In genomic region chr10:33238643-33239042, GRCh38 we compare ENCODE assay signal across 15 cellular contexts.
DNase-seq lines count a peak whose midpoint lies in the region; ATAC-seq, FAIRE-seq and TF ChIP-seq lines count a peak whose summit lies in the region.
"Had no signal": no experiment of that assay in that cellular context is flagged by ENCODE, and none has a peak within 500 bp of the region (broad histone marks: within the 10 kb centered on the region; RNA-seq: fewer than 3 reads in every experiment).

No MANE protein-coding gene starts in this region.

- H3K9me3 Mint-ChIP-seq in Calu3 (ENCODE audit: low read depth, unreplicated experiment) (no peaks in the 10 kb centered on the region), H9 (no peaks in the 10 kb centered on the region)
- no peaks in the 10 kb centered on the region for H3K9me3 Mint-ChIP-seq in natural killer cell treated with Interleukin-12 subunit alpha and Interleukin-12 subunit beta and Interleukin-15 and Interleukin-18, amount 100 ng/mL, for 72 hours
- H3K9me3 Mint-ChIP-seq: activated naive CD8-positive, alpha-beta T cell treated with anti-CD3 and anti-CD28 coated beads, Interleukin-2, amount 10 ng/mL, durations not matched to agents 7 days and 5 days had no signal

- no peak overlapping the region for H3K4ac ChIP-seq in H9 (ENCODE audit: low read depth, low read length)

- no peak overlapping the region for H2BK15ac ChIP-seq in H9 (ENCODE audit: low read depth, low read length)

- no peak overlapping the region for H4K8ac ChIP-seq in H9 (replicated peaks; ENCODE audit: insufficient read length, low read depth, low read length)

- WGBS in esophagus muscularis mucosa, result 89% methylated on average over 3 of the region's 3 CpGs
- WGBS in H9 (ENCODE audit: extremely low coverage, insufficient read length, low lambda C conversion rate), result no CpG with 5 or more reads among the region's 3 CpGs
- 91 to 94% (median 91%) methylated on average over 3 of the region's 3 CpGs for WGBS in small intestine, 3 donors

- H3K27me3 ChIP-seq in esophagus muscularis mucosa (no peaks in the 10 kb centered on the region), osteoblast (ENCODE audit: insufficient read depth, low read length) (no peaks in the 10 kb centered on the region), H9 (ENCODE audit: insufficient read depth, low read length) (no peaks in the 10 kb centered on the region), small intestine (ENCODE audit: control insufficient read depth in 2 of 2, insufficient read depth in 2 of 2, low read length in 2 of 2) (no peaks in the 10 kb centered on the region)

- no peaks in the 10 kb centered on the region for H3K23me2 ChIP-seq in H9 (ENCODE audit: insufficient read length, low read depth, low read length, poor library complexity, severe bottlenecking)

- DNase-seq in Calu3 (no peak), RWPE1 (ENCODE audit: low spot score) (peak; percentile 21), esophagus muscularis mucosa (ENCODE audit: extremely low spot score) (peak; percentile 3), osteoblast (ENCODE audit: insufficient read length, low spot score, missing footprints) (no peak), H9 (no peak), small intestine (no peak)
- no peak for DNase-seq in natural killer cell treated with Interleukin-12 subunit alpha and Interleukin-12 subunit beta and Interleukin-15 and Interleukin-18, amount 100 ng/mL, for 72 hours (ENCODE audit: low spot score)
- DNase-seq: activated CD8-positive, alpha-beta memory T cell treated with anti-CD3 and anti-CD28 coated beads, Interleukin-2, amount 50 U/mL, for 4 hours; activated naive CD8-positive, alpha-beta T cell treated with anti-CD3 and anti-CD28 coated beads, Interleukin-2, amount 10 ng/mL, durations not matched to agents 7 days and 5 days; CD4-positive, CD25-positive, alpha-beta regulatory T cell; NCI-H1436 treated with DMSO at 0.1 percent for 48 hours; NCI-H774; stimulated activated CD4-positive, alpha-beta T cell treated with anti-CD3 and anti-CD28 coated beads, Interleukin-4, amount 100 ng/mL, for 4 hours; stimulated activated naive CD4-positive, alpha-beta T cell had no signal

- no peak overlapping the region for H2BK5ac ChIP-seq in H9 (ENCODE audit: insufficient read length, low read length)

- H3K4me3 ChIP-seq in esophagus muscularis mucosa (no peak overlapping the region), osteoblast (ENCODE audit: insufficient read depth, low read length) (no peak overlapping the region), small intestine (ENCODE audit: low read depth in 1 of 2, low read length in 2 of 2) (no peak overlapping the region)

- H3K14ac ChIP-seq in H9 (ENCODE audit: insufficient read depth, low read length), result no peak overlapping the region

- H4K91ac ChIP-seq in H9 (ENCODE audit: insufficient read length, low read depth, low read length), result no peak overlapping the region

- peak overlapping the region; percentile 56 for H3K4me2 ChIP-seq in osteoblast (ENCODE audit: insufficient read depth, low read length)
- H3K4me2 ChIP-seq in H9 (ENCODE audit: insufficient read depth, insufficient read length, low read length), result no peak overlapping the region

- no peak for ATAC-seq in GM21737 (IDR thresholded peaks at IDR 0.05; ENCODE audit: unreplicated experiment)
- no peak for ATAC-seq in natural killer cell treated with Interleukin-12 subunit alpha and Interleukin-12 subunit beta and Interleukin-15 and Interleukin-18, amount 100 ng/mL, for 72 hours

- H3K4me3 Mint-ChIP-seq in Calu3 (ENCODE audit: low read depth, unreplicated experiment), result no peak overlapping the region
- H3K4me3 Mint-ChIP-seq in H9, result no peak overlapping the region
- no peak overlapping the region for H3K4me3 Mint-ChIP-seq in natural killer cell treated with Interleukin-12 subunit alpha and Interleukin-12 subunit beta and Interleukin-15 and Interleukin-18, amount 100 ng/mL, for 72 hours
- H3K4me3 Mint-ChIP-seq: activated naive CD8-positive, alpha-beta T cell treated with anti-CD3 and anti-CD28 coated beads, Interleukin-2, amount 10 ng/mL, durations not matched to agents 7 days and 5 days; CD4-positive, CD25-positive, alpha-beta regulatory T cell had no signal

- peaks cover 32% of the 10 kb centered on the region for H3K36me3 Mint-ChIP-seq in Calu3 (ENCODE audit: insufficient read depth, unreplicated experiment)
- no peaks in the 10 kb centered on the region for H3K36me3 Mint-ChIP-seq in H9 (ENCODE audit: insufficient read depth in 1 of 3, low read depth in 3 of 3)
- no peaks in the 10 kb centered on the region for H3K36me3 Mint-ChIP-seq in natural killer cell treated with Interleukin-12 subunit alpha and Interleukin-12 subunit beta and Interleukin-15 and Interleukin-18, amount 100 ng/mL, for 72 hours
- H3K36me3 Mint-ChIP-seq: activated naive CD8-positive, alpha-beta T cell treated with anti-CD3 and anti-CD28 coated beads, Interleukin-2, amount 10 ng/mL, durations not matched to agents 7 days and 5 days; CD4-positive, CD25-positive, alpha-beta regulatory T cell had no signal

- H3K79me2 ChIP-seq in osteoblast (ENCODE audit: insufficient read depth, low read length) (peaks cover 9% of the 10 kb centered on the region), H9 (ENCODE audit: insufficient read depth, low read length) (no peaks in the 10 kb centered on the region)

- POLR2A ChIA-PET in RWPE1 (lab: Yijun Ruan, JAX; ENCODE audit: low non-redundant PET), result no interaction called here

- no peak overlapping the region for H3K9ac ChIP-seq in H9 (ENCODE audit: extremely low read depth, insufficient read length, low read length)

- peaks cover 39 to 42% (median 40%) of the 10 kb centered on the region in 4 donors for H3K4me1 ChIP-seq in esophagus muscularis mucosa
- peaks cover 83% of the 10 kb centered on the region for H3K4me1 ChIP-seq in osteoblast (ENCODE audit: insufficient read depth, low read length)
- no peaks in the 10 kb centered on the region for H3K4me1 ChIP-seq in H9 (ENCODE audit: insufficient read depth, low read length)
- H3K4me1 ChIP-seq in small intestine (ENCODE audit: control insufficient read depth in 2 of 2, insufficient read depth in 1 of 2, low read depth in 1 of 2, low read length in 1 of 2), result no peaks in the 10 kb centered on the region

- H3K27ac ChIP-seq in RWPE1 (peak overlapping the region; percentile 53), esophagus muscularis mucosa (replicated peaks in 1 of 4) (no peak overlapping the region), osteoblast (ENCODE audit: low read depth, low read length) (peak overlapping the region; percentile 88), H9 (ENCODE audit: insufficient read length, low read depth, low read length) (no peak overlapping the region), small intestine (ENCODE audit: low read depth in 1 of 2, low read length in 1 of 2) (no peak overlapping the region)

- peak overlapping the region; percentile 77 for H3K27ac Mint-ChIP-seq in Calu3 (ENCODE audit: unreplicated experiment)
- H3K27ac Mint-ChIP-seq in H9, result no peak overlapping the region
- H3K27ac Mint-ChIP-seq in natural killer cell treated with Interleukin-12 subunit alpha and Interleukin-12 subunit beta and Interleukin-15 and Interleukin-18, amount 100 ng/mL, for 72 hours, result no peak overlapping the region
- H3K27ac Mint-ChIP-seq: activated naive CD8-positive, alpha-beta T cell treated with anti-CD3 and anti-CD28 coated beads, Interleukin-2, amount 10 ng/mL, durations not matched to agents 7 days and 5 days; CD4-positive, CD25-positive, alpha-beta regulatory T cell had no signal

- no peaks in the 10 kb centered on the region for H3K79me1 ChIP-seq in H9 (ENCODE audit: insufficient read depth, low read depth, low read length, poor library complexity, severe bottlenecking)

- no peak overlapping the region for H2BK120ac ChIP-seq in H9 (ENCODE audit: low read depth, low read length, poor library complexity, severe bottlenecking)

- no peak for TF ChIP-seq POLR2A in esophagus muscularis mucosa (IDR thresholded peaks at IDR 0.05; ENCODE audit: low read depth)

- H3K4me1 Mint-ChIP-seq in Calu3 (ENCODE audit: low read depth, unreplicated experiment) (peaks cover 42% of the 10 kb centered on the region), H9 (peaks cover 8% of the 10 kb centered on the region in 2 experiments; a peak in 2 of 4 replicates)
- no peaks in the 10 kb centered on the region for H3K4me1 Mint-ChIP-seq in natural killer cell treated with Interleukin-12 subunit alpha and Interleukin-12 subunit beta and Interleukin-15 and Interleukin-18, amount 100 ng/mL, for 72 hours (ENCODE audit: low read depth in 2 of 2)
- H3K4me1 Mint-ChIP-seq: activated naive CD8-positive, alpha-beta T cell treated with anti-CD3 and anti-CD28 coated beads, Interleukin-2, amount 10 ng/mL, durations not matched to agents 7 days and 5 days; CD4-positive, CD25-positive, alpha-beta regulatory T cell had no signal

- H3K56ac ChIP-seq in H9 (ENCODE audit: insufficient read length, low read depth, low read length), result no peak overlapping the region

- intact Hi-C loops in Calu3 (cut with micrococcal nuclease; ENCODE audit: unreplicated experiment) (no loop called here), esophagus muscularis mucosa (cut with DNase I) (loop anchor here (5.0 kb wide), 1 partner anchor 41 kb away; no protein-coding TSS in a partner anchor)

- CTCF ChIA-PET in Calu3 (lab: Charles Lee) (interaction anchor here (0.6 kb wide), 1 partner anchor 347 kb away, joined by 4 read pairs; no protein-coding TSS in a partner anchor), RWPE1 (lab: Yijun Ruan, JAX) (no interaction called here)

- TF ChIP-seq EP300 in esophagus muscularis mucosa (IDR thresholded peaks at IDR 0.05), result no peak

- FAIRE-seq in small intestine (lab: Jason Lieb, UNC), result no peak

- H3K18ac ChIP-seq in H9 (ENCODE audit: insufficient read length, low read depth, low read length), result no peak overlapping the region

- H3K36me3 ChIP-seq in esophagus muscularis mucosa, result peaks cover 0 to 17% (median 5%) of the 10 kb centered on the region in 4 donors
- peaks cover 13% of the 10 kb centered on the region for H3K36me3 ChIP-seq in osteoblast (ENCODE audit: insufficient read depth, low read length)
- H3K36me3 ChIP-seq in small intestine (ENCODE audit: control insufficient read depth in 2 of 2, insufficient read depth in 2 of 2, low read length in 2 of 2), result no peaks in the 10 kb centered on the region

- no peak overlapping the region for H4K5ac ChIP-seq in H9 (ENCODE audit: insufficient read length, low read depth, low read length)

- H2AFZ ChIP-seq in osteoblast (ENCODE audit: low read length) (no peak overlapping the region), H9 (ENCODE audit: low read length) (no peak overlapping the region)

- no peak overlapping the region for H3K23ac ChIP-seq in H9 (ENCODE audit: insufficient read length, low read depth, low read length)

- no peak overlapping the region for H3T11ph ChIP-seq in H9 (ENCODE audit: low read length)

- no peak overlapping the region for H2BK12ac ChIP-seq in H9 (ENCODE audit: insufficient read length, low read depth, low read length)

- no peak overlapping the region for H2AK5ac ChIP-seq in H9 (ENCODE audit: insufficient read length, low read length)

- no peak overlapping the region for H2BK20ac ChIP-seq in H9 (ENCODE audit: low read depth, low read length, poor library complexity, severe bottlenecking)

- H4K20me1 ChIP-seq in osteoblast (ENCODE audit: insufficient read depth, low read length) (no peaks in the 10 kb centered on the region), H9 (ENCODE audit: control insufficient read depth, insufficient read depth, insufficient read length) (no peaks in the 10 kb centered on the region)

- no peaks in the 10 kb centered on the region for H3K9me3 ChIP-seq in esophagus muscularis mucosa
- H3K9me3 ChIP-seq in osteoblast (ENCODE audit: low read depth, low read length), result no peaks in the 10 kb centered on the region
- no peaks in the 10 kb centered on the region for H3K9me3 ChIP-seq in H9 (ENCODE audit: control insufficient read depth, low read depth, low read length)
- H3K9me3 ChIP-seq in small intestine (ENCODE audit: control insufficient read depth, low read depth), result no peaks in the 10 kb centered on the region

- no TSS peak for BruUV-seq in Calu3 (replicated peaks; lab: Mats Ljungman, UMichigan)

- TF ChIP-seq CTCF in Calu3 (IDR thresholded peaks at IDR 0.05; ENCODE audit: unreplicated experiment), result no peak
- no peak for TF ChIP-seq CTCF in RWPE1 (conservative IDR thresholded peaks at IDR 0.05; ENCODE audit: low read depth)
- no peak for TF ChIP-seq CTCF in esophagus muscularis mucosa (IDR thresholded peaks at IDR 0.05)
- TF ChIP-seq CTCF in osteoblast (IDR thresholded peaks at IDR 0.05; ENCODE audit: extremely low read depth, low read depth, low read length), result no peak
- TF ChIP-seq CTCF in H9 (conservative IDR thresholded peaks at IDR 0.05), result no peak

- no peaks in the 10 kb centered on the region for H3K27me3 Mint-ChIP-seq in Calu3 (ENCODE audit: unreplicated experiment)
- H3K27me3 Mint-ChIP-seq in H9 (ENCODE audit: low read depth), result no peaks in the 10 kb centered on the region
- peaks cover 4 to 12% of the 10 kb centered on the region in 2 donors for H3K27me3 Mint-ChIP-seq in natural killer cell treated with Interleukin-12 subunit alpha and Interleukin-12 subunit beta and Interleukin-15 and Interleukin-18, amount 100 ng/mL, for 72 hours

Comparison
In these comparisons a context has a peak if more than half of its experiments do, and no peak if none do; other contexts are left out.
1. DNase-seq: peak in RWPE1 (single experiment) and esophagus muscularis mucosa (single experiment); none in Calu3 (single experiment), osteoblast (single experiment), H9 (single experiment), small intestine (single experiment) and natural killer cell treated with Interleukin-12 subunit alpha and Interleukin-12 subunit beta and Interleukin-15 and Interleukin-18, amount 100 ng/mL, for 72 hours (single experiment).
2. H3K27ac ChIP-seq: peak in RWPE1 (single experiment) and osteoblast (single experiment); none in esophagus muscularis mucosa (0 of 4), H9 (single experiment) and small intestine (0 of 2).